22 cellular contexts compared by ENCODE assay signal in the genomic region with DNA sequence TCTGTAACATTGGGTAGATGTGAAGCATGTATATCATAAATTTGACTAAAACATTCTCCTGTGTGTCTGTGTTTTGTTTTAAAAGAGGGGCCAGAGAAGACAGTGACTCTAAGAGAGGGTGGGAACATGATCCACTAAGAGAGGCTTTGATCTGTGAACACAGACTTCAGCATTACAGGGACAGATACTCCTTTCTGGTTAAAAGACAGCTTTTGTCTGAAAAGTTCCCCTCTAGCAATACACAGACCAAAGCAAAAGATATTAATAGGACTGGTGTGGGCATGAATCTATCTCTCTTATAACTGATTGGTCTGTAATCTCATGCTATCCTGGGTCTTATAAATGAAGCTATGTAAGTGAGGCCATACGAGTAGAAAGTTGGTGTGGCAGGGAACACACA.
DNase-seq lines count a peak whose midpoint lies in the region; FAIRE-seq and TF ChIP-seq lines count a peak whose summit lies in the region.
"Had no signal": no experiment of that assay in that cellular context is flagged by ENCODE, and none has a peak within 500 bp of the region (broad histone marks: within the 10 kb centered on the region; RNA-seq: fewer than 3 reads in every experiment).

No MANE protein-coding gene starts in this region.

- no peak overlapping the region for H2BK12ac ChIP-seq in H1 (ENCODE audit: low read depth, low read length)

- TF ChIP-seq CTCF in H1 (IDR thresholded peaks at IDR 0.05; ENCODE audit: control extremely low read depth in 1 of 3, insufficient read depth in 1 of 3, low read depth in 1 of 3, low read length in 3 of 3) (no peak), mesothelial cell of epicardium (IDR thresholded peaks at IDR 0.05; ENCODE audit: unreplicated experiment) (no peak), parathyroid adenoma (IDR thresholded peaks at IDR 0.05) (no peak), progenitor cell of endocrine pancreas (IDR thresholded peaks at IDR 0.05; ENCODE audit: unreplicated experiment) (no peak)

- H3K4me3 ChIP-seq in H1 (ENCODE audit: extremely low read depth in 1 of 4, insufficient read depth in 2 of 4, low read depth in 3 of 4, low read length in 4 of 4) = no peak overlapping the region
- no peak overlapping the region for H3K4me3 ChIP-seq in parathyroid adenoma (ENCODE audit: low read depth, low read length)
- H3K4me3 ChIP-seq: SJCRH30 had no signal

- H3K56ac ChIP-seq in H1 (replicated peaks; ENCODE audit: insufficient read length, low read depth, low read length) = no peak overlapping the region

- no peak for TF ChIP-seq RAD21 in H1 (IDR thresholded peaks at IDR 0.05 in 1 of 2, conservative IDR thresholded peaks at IDR 0.05 in 1 of 2; ENCODE audit: low read depth in 2 of 2, low read length in 2 of 2)

- no peak overlapping the region for H3K4ac ChIP-seq in H1 (replicated peaks; ENCODE audit: insufficient read length, low read depth, low read length)

- H4K20me1 ChIP-seq in H1 (replicated peaks in 1 of 2; ENCODE audit: control insufficient read depth in 1 of 2, insufficient read depth in 2 of 2, low read length in 2 of 2) = no peaks in the 10 kb centered on the region

- H3K4me2 ChIP-seq in H1 (ENCODE audit: insufficient read depth in 1 of 2, low read depth in 2 of 2, low read length in 2 of 2) (no peak overlapping the region), parathyroid adenoma (ENCODE audit: low read length) (no peak overlapping the region)

- CTCF ChIA-PET in H1 (lab: Charles Lee; ENCODE audit: partially characterized antibody) = interaction anchor here (0.6 to 1.5 kb wide), 4 partner anchors 9 to 31 kb away, joined by 3 to 4 read pairs (median 3); no protein-coding TSS in a partner anchor

- H3K36me3 ChIP-seq in H1 (ENCODE audit: control insufficient read depth in 2 of 4, insufficient read depth in 4 of 4, low read length in 3 of 4) (no peaks in the 10 kb centered on the region), parathyroid adenoma (ENCODE audit: control insufficient read depth, insufficient read depth, low read length) (no peaks in the 10 kb centered on the region)
- H3K36me3 ChIP-seq: SJCRH30 had no signal

- peak overlapping the region; percentile 19 for H3K27ac Mint-ChIP-seq in mesothelial cell of epicardium
- no peak overlapping the region for H3K27ac Mint-ChIP-seq in progenitor cell of endocrine pancreas
- no peak overlapping the region for H3K27ac Mint-ChIP-seq in T-helper 2 cell treated with Interferon-gamma antibody and Interleukin-4, amounts not matched to agents 5 μg/mL and 100 μg/mL, for 36 hours
- H3K27ac Mint-ChIP-seq: CD4-positive, alpha-beta memory T cell had no signal

- no peaks in the 10 kb centered on the region for H3K79me2 ChIP-seq in H1 (ENCODE audit: control insufficient read depth in 1 of 2, insufficient read depth in 2 of 2, low read length in 2 of 2)
- no peaks in the 10 kb centered on the region for H3K79me2 ChIP-seq in parathyroid adenoma

- no peak overlapping the region for H3K14ac ChIP-seq in H1 (ENCODE audit: insufficient read length)

- H2AFZ ChIP-seq in H1 (ENCODE audit: low read length) = 0 out of 2 replicates have a peak overlapping the region, but pooled peaks have one; percentile 25
- peak overlapping the region; percentile 53 for H2AFZ ChIP-seq in parathyroid adenoma

- no peak overlapping the region for H2AK5ac ChIP-seq in H1 (ENCODE audit: low read depth, low read length)

- no peak for TF ChIP-seq POLR2A in H1 (IDR thresholded peaks at IDR 0.05; ENCODE audit: control extremely low read depth in 1 of 2, low read depth in 2 of 2, low read length in 2 of 2)

- no peak overlapping the region for H4K5ac ChIP-seq in H1 (ENCODE audit: insufficient read length, low read depth, low read length)

- H3K23me2 ChIP-seq in H1 (ENCODE audit: low read depth, low read length) = no peaks in the 10 kb centered on the region

- H3K9me3 Mint-ChIP-seq in mesothelial cell of epicardium = peaks cover 12% of the 10 kb centered on the region
- peaks cover 6% of the 10 kb centered on the region for H3K9me3 Mint-ChIP-seq in progenitor cell of endocrine pancreas (ENCODE audit: low read depth)
- no peaks in the 10 kb centered on the region for H3K9me3 Mint-ChIP-seq in T-helper 2 cell treated with Interferon-gamma antibody and Interleukin-4, amounts not matched to agents 5 μg/mL and 100 μg/mL, for 36 hours

- no peak overlapping the region for H4K8ac ChIP-seq in H1 (ENCODE audit: extremely low read depth, insufficient read depth, low read length)

- POLR2A ChIA-PET in H1 (lab: Charles Lee; ENCODE audit: partially characterized antibody) = no interaction called here

- H2BK120ac ChIP-seq in H1 (replicated peaks; ENCODE audit: low read depth, low read length) = no peak overlapping the region

- H3K9ac ChIP-seq in H1 (replicated peaks in 1 of 4; ENCODE audit: extremely low read depth in 1 of 4, low read depth in 3 of 4, low read length in 3 of 4) (no peak overlapping the region), parathyroid adenoma (no peak overlapping the region)

- H3K9me3 ChIP-seq in H1 (ENCODE audit: insufficient read depth in 2 of 2, low read depth in 1 of 2, low read length in 1 of 2) = no peaks in the 10 kb centered on the region
- H3K9me3 ChIP-seq in parathyroid adenoma (ENCODE audit: control insufficient read depth, low read length) = no peaks in the 10 kb centered on the region
- H3K9me3 ChIP-seq: SJCRH30 had no signal

- H3K79me1 ChIP-seq in H1 (ENCODE audit: low read depth, low read length) = no peaks in the 10 kb centered on the region

- no peak for FAIRE-seq in H1 (lab: Jason Lieb, UNC)

- H2BK15ac ChIP-seq in H1 (ENCODE audit: low read length) = no peak overlapping the region

- H2BK20ac ChIP-seq in H1 (ENCODE audit: low read length) = no peak overlapping the region

- no peak overlapping the region for H2BK5ac ChIP-seq in H1 (ENCODE audit: low read depth, low read length)

- H3K4me3 Mint-ChIP-seq in mesothelial cell of epicardium = no peak overlapping the region
- no peak overlapping the region for H3K4me3 Mint-ChIP-seq in progenitor cell of endocrine pancreas (ENCODE audit: low read depth)
- H3K4me3 Mint-ChIP-seq in T-helper 2 cell treated with Interferon-gamma antibody and Interleukin-4, amounts not matched to agents 5 μg/mL and 100 μg/mL, for 36 hours = no peak overlapping the region
- H3K4me3 Mint-ChIP-seq: CD4-positive, alpha-beta memory T cell had no signal

- H3K36me3 Mint-ChIP-seq in mesothelial cell of epicardium (no peaks in the 10 kb centered on the region), progenitor cell of endocrine pancreas (ENCODE audit: insufficient read depth) (no peaks in the 10 kb centered on the region)
- no peaks in the 10 kb centered on the region for H3K36me3 Mint-ChIP-seq in T-helper 2 cell treated with Interferon-gamma antibody and Interleukin-4, amounts not matched to agents 5 μg/mL and 100 μg/mL, for 36 hours (ENCODE audit: low read depth)
- H3K36me3 Mint-ChIP-seq: CD4-positive, alpha-beta memory T cell had no signal

- WGBS in H1 (ENCODE audit: extremely low coverage in 1 of 2, insufficient coverage in 1 of 2, insufficient read length in 1 of 2, insufficient replicate concordance in 2 of 2, low coverage in 1 of 2, low lambda C conversion rate in 2 of 2, missing lambda C conversion rate in 1 of 2), 2 experiments = 91% methylated on average over 1 of the region's 1 CpG; no CpG with 5 or more reads in 1 of the 2 experiments

- H3K27me3 Mint-ChIP-seq in mesothelial cell of epicardium (ENCODE audit: low read depth) (no peaks in the 10 kb centered on the region), progenitor cell of endocrine pancreas (no peaks in the 10 kb centered on the region)
- peaks cover 15% of the 10 kb centered on the region for H3K27me3 Mint-ChIP-seq in T-helper 2 cell treated with Interferon-gamma antibody and Interleukin-4, amounts not matched to agents 5 μg/mL and 100 μg/mL, for 36 hours (ENCODE audit: low read depth)

- H3K18ac ChIP-seq in H1 (ENCODE audit: extremely low read depth, low read length) = no peak overlapping the region

- H3K27me3 ChIP-seq in H1 (replicated peaks in 1 of 4; ENCODE audit: control insufficient read depth in 3 of 4, extremely low read depth in 1 of 4, insufficient read depth in 3 of 4, low read length in 3 of 4) (no peaks in the 10 kb centered on the region), parathyroid adenoma (ENCODE audit: control insufficient read depth, insufficient read depth, low read length) (no peaks in the 10 kb centered on the region)
- H3K27me3 ChIP-seq: SJCRH30 had no signal

- no peak for TF ChIP-seq EP300 in H1 (IDR thresholded peaks at IDR 0.05; ENCODE audit: borderline replicate concordance in 1 of 2, low read depth in 2 of 2, low read length in 2 of 2)

- peaks cover 35% of the 10 kb centered on the region for H3K4me1 Mint-ChIP-seq in mesothelial cell of epicardium
- no peaks in the 10 kb centered on the region for H3K4me1 Mint-ChIP-seq in progenitor cell of endocrine pancreas (ENCODE audit: low read depth)
- H3K4me1 Mint-ChIP-seq in T-helper 2 cell treated with Interferon-gamma antibody and Interleukin-4, amounts not matched to agents 5 μg/mL and 100 μg/mL, for 36 hours (ENCODE audit: low read depth) = no peaks in the 10 kb centered on the region

- no peak overlapping the region for H4K91ac ChIP-seq in H1 (replicated peaks; ENCODE audit: insufficient read length, low read length)

- H3K27ac ChIP-seq in H1 (ENCODE audit: low read depth, low read length) (no peak overlapping the region), parathyroid adenoma (peak overlapping the region; percentile 24)
- H3K27ac ChIP-seq: SJCRH30 had no signal

- DNase-seq in H1 (ENCODE audit: low read depth in 1 of 2, low spot score in 2 of 2) (no peak), mesothelial cell of epicardium (ENCODE audit: low spot score in 2 of 2, unreplicated experiment in 2 of 2) (no peak), HPDE6-E6E7 (ENCODE audit: extremely low spot score) (no peak), progenitor cell of endocrine pancreas (ENCODE audit: low spot score, unreplicated experiment) (no peak), DMS79 treated with DMSO at 0.1 percent for 48 hours (lab: John Stamatoyannopoulos, UW) (no peak)
- no peak for DNase-seq in T-helper 2 cell treated with Interferon-gamma antibody and Interleukin-4, amounts not matched to agents 5 μg/mL and 100 μg/mL, for 36 hours (ENCODE audit: low spot score)
- DNase-seq: C1 segment of cervical spinal cord; CD4-positive, alpha-beta memory T cell; H7; KBM-7; MV-4-11; NCI-H1105; NCI-H146; NCI-H1930; NCI-H2107; NCI-H446 treated with DMSO at 0.1 percent for 48 hours; NCI-H526; NCI-H82; NK-92 treated with Interleukin-12 subunit alpha and Interleukin-12 subunit beta, amount 100 ng/mL, for 24 hours; PC-3 had no signal

- H3K4me1 ChIP-seq in H1 (replicated peaks in 1 of 4; ENCODE audit: control insufficient read depth in 3 of 4, insufficient read depth in 4 of 4, low read length in 3 of 4) (no peaks in the 10 kb centered on the region), parathyroid adenoma (peaks cover 39% of the 10 kb centered on the region)

- H3K23ac ChIP-seq in H1 (ENCODE audit: insufficient read length) = no peak overlapping the region

TF ChIP-seq in H1, 55 proteins besides CTCF, POLR2A, EP300 and RAD21 (continues in another document):
- TF ChIP-seq SP2 (IDR thresholded peaks at IDR 0.05; ENCODE audit: low read length) (no peak), TAF7 (optimal IDR thresholded peaks at IDR 0.05; ENCODE audit: borderline replicate concordance, low read depth, low read length) (no peak)
